ENCODE assay signal across 1 cellular context in the genomic region with DNA sequence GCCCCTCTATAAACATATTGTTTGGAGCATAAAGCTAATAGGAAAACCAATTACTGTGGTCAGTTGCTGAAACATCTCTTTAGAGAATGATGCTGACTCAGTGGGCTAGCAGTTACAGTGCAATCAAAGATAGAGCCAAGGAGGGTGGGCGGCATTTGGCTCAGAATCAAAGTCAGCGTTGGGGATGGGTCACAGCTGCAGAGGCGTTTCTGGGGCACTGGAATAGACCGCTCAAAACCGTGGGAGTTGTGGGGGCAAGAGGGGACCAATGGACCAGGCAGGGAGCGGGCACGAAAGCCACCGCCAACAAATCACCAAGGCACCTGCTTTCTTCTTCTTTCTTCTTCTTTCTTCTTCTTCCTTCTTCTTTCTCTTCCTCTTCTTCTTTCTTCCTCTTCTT.
TF ChIP-seq lines count a peak whose summit lies in the region.

No MANE protein-coding gene starts in this region.

TF ChIP-seq in GM23338, 12 proteins besides CTCF, POLR2A, EP300 and RAD21 (continued from another document):
- TF ChIP-seq ZNF462 (CRISPR knock-in tag; IDR thresholded peaks at IDR 0.05), result no peak
- TF ChIP-seq POLR2AphosphoS5 (IDR thresholded peaks at IDR 0.05; ENCODE audit: low read depth), result no peak
- TF ChIP-seq NANOG (IDR thresholded peaks at IDR 0.05; ENCODE audit: borderline replicate concordance), result no peak
- no peak for TF ChIP-seq STAT1 (IDR thresholded peaks at IDR 0.05; ENCODE audit: unreplicated experiment)
- no peak for TF ChIP-seq EZH2 (IDR thresholded peaks at IDR 0.05; ENCODE audit: low read depth, unreplicated experiment)
- TF ChIP-seq, protein P1, sequence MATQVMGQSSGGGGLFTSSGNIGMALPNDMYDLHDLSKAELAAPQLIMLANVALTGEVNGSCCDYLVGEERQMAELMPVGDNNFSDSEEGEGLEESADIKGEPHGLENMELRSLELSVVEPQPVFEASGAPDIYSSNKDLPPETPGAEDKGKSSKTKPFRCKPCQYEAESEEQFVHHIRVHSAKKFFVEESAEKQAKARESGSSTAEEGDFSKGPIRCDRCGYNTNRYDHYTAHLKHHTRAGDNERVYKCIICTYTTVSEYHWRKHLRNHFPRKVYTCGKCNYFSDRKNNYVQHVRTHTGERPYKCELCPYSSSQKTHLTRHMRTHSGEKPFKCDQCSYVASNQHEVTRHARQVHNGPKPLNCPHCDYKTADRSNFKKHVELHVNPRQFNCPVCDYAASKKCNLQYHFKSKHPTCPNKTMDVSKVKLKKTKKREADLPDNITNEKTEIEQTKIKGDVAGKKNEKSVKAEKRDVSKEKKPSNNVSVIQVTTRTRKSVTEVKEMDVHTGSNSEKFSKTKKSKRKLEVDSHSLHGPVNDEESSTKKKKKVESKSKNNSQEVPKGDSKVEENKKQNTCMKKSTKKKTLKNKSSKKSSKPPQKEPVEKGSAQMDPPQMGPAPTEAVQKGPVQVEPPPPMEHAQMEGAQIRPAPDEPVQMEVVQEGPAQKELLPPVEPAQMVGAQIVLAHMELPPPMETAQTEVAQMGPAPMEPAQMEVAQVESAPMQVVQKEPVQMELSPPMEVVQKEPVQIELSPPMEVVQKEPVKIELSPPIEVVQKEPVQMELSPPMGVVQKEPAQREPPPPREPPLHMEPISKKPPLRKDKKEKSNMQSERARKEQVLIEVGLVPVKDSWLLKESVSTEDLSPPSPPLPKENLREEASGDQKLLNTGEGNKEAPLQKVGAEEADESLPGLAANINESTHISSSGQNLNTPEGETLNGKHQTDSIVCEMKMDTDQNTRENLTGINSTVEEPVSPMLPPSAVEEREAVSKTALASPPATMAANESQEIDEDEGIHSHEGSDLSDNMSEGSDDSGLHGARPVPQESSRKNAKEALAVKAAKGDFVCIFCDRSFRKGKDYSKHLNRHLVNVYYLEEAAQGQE (IDR thresholded peaks at IDR 0.05; ENCODE audit: unreplicated experiment), result no peak
